In the genomic region with DNA sequence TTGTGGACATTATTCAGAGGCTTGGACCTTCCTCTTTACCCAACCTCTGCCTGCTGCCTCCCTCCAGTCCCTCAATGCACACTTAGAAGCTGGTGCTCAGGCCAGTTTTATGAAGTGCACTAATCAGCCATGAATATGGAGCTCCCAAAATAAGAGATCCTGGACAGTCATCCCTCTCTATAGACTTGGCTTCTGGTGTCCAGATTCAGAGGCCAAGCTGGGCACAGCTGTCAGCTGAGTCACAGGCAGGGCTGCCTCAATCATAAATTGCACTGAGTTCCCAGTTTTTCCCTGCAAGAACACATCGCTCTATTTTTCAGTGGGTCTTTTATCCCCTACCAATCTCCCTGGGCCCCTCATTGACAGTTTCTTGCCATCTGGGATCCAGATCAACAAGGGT, we compare ENCODE assay signal across 15 cellular contexts.
DNase-seq lines count a peak whose midpoint lies in the region; ATAC-seq, FAIRE-seq and TF ChIP-seq lines count a peak whose summit lies in the region.
"Had no signal": no experiment of that assay in that cellular context is flagged by ENCODE, and none has a peak within 500 bp of the region (broad histone marks: within the 10 kb centered on the region; RNA-seq: fewer than 3 reads in every experiment).

No MANE protein-coding gene starts in this region.

- H3K27me3 Mint-ChIP-seq in neural progenitor cell (ENCODE audit: insufficient read depth, low read depth) = peaks cover 26% of the 10 kb centered on the region

- H3K4me3 Mint-ChIP-seq in neural progenitor cell = no peak overlapping the region
- H3K4me3 Mint-ChIP-seq: H9 had no signal

- H3K79me2 ChIP-seq in neural progenitor cell (ENCODE audit: low read depth) = no peaks in the 10 kb centered on the region

- H3K9ac ChIP-seq in neural progenitor cell = no peak overlapping the region

- H3K27ac Mint-ChIP-seq in neural progenitor cell = peak overlapping the region; percentile 4

- DNase-seq in EH (ENCODE audit: low read depth) (peak; percentile 8), NCI-H446 treated with DMSO at 0.1 percent for 48 hours (lab: John Stamatoyannopoulos, UW) (peak; percentile 42), foreskin fibroblast (peak; percentile 2 to 17), neural progenitor cell (ENCODE audit: low spot score) (no peak), GM12892 (ENCODE audit: insufficient read length) (no peak), ascending aorta (ENCODE audit: low spot score in 2 of 2) (no peak), A172 (ENCODE audit: low spot score) (no peak)
- DNase-seq: Karpas-422, NCI-H2081 treated with DMSO at 0.1 percent for 48 hours, NCI-H226, NCI-H526 treated with DMSO at 0.1 percent for 48 hours, PC-9, SHP77 had no signal

- H3K36me3 ChIP-seq in neural progenitor cell (no peaks in the 10 kb centered on the region), ascending aorta (no peaks in the 10 kb centered on the region)

- intact Hi-C loops in ascending aorta (cut with DNase I) = no loop called here

- H4K20me1 ChIP-seq in neural progenitor cell (ENCODE audit: low read depth) = no peaks in the 10 kb centered on the region

- peaks cover 38% of the 10 kb centered on the region for H3K4me1 Mint-ChIP-seq in neural progenitor cell

- no peak overlapping the region for H3K4me3 ChIP-seq in foreskin fibroblast (ENCODE audit: low read depth in 1 of 2, low read length in 2 of 2)
- H3K4me3 ChIP-seq in neural progenitor cell = no peak overlapping the region
- H3K4me3 ChIP-seq in ascending aorta = no peak overlapping the region
- H3K4me3 ChIP-seq: PC-9 had no signal

- H3K9me3 ChIP-seq in neural progenitor cell (ENCODE audit: low read depth) = no peaks in the 10 kb centered on the region
- no peaks in the 10 kb centered on the region for H3K9me3 ChIP-seq in ascending aorta

- H3K4me1 ChIP-seq in neural progenitor cell = peaks cover 27% of the 10 kb centered on the region
- H3K4me1 ChIP-seq in ascending aorta = no peaks in the 10 kb centered on the region

- no peak for FAIRE-seq in GM12892 (lab: Jason Lieb, UNC)

- H3K9me3 Mint-ChIP-seq in neural progenitor cell = no peaks in the 10 kb centered on the region
- H3K9me3 Mint-ChIP-seq: H9 had no signal

- H3K27ac ChIP-seq in neural progenitor cell = no peak overlapping the region
- H3K27ac ChIP-seq in ascending aorta = no peak overlapping the region
- H3K27ac ChIP-seq: PC-9 had no signal

- TF ChIP-seq CTCF in foreskin fibroblast (IDR thresholded peaks at IDR 0.05; ENCODE audit: low read depth, low read length) (no peak), neural progenitor cell (IDR thresholded peaks at IDR 0.05) (no peak), ascending aorta (IDR thresholded peaks at IDR 0.05) (no peak)

- H3K27me3 ChIP-seq in neural progenitor cell = peaks cover 33% of the 10 kb centered on the region
- H3K27me3 ChIP-seq in ascending aorta = no peaks in the 10 kb centered on the region

- H2AFZ ChIP-seq in neural progenitor cell (replicated peaks) = no peak overlapping the region
- H2AFZ ChIP-seq: PC-9 had no signal

- H3K36me3 Mint-ChIP-seq in neural progenitor cell = no peaks in the 10 kb centered on the region

- ATAC-seq in GM21367 (IDR thresholded peaks at IDR 0.05; ENCODE audit: unreplicated experiment) = no peak

- peak overlapping the region; percentile 56 for H3K4me2 ChIP-seq in neural progenitor cell
- H3K4me2 ChIP-seq: PC-9 had no signal

- H3F3A ChIP-seq in neural progenitor cell (ENCODE audit: low read depth) = peaks cover 19% of the 10 kb centered on the region

- TF ChIP-seq POLR2A in GM12892 (IDR thresholded peaks at IDR 0.05; ENCODE audit: low read depth, low read length) = no peak

Comparison
In these comparisons a context has a peak if more than half of its experiments do, and no peak if none do; other contexts are left out.
1. DNase-seq: peak in EH (single experiment), NCI-H446 treated with DMSO at 0.1 percent for 48 hours (single experiment) and foreskin fibroblast (2 of 2); none in neural progenitor cell (single experiment), GM12892 (single experiment), ascending aorta (0 of 2) and A172 (single experiment).